Comparison of ENCODE assay signal across 18 cellular contexts in the genomic region with DNA sequence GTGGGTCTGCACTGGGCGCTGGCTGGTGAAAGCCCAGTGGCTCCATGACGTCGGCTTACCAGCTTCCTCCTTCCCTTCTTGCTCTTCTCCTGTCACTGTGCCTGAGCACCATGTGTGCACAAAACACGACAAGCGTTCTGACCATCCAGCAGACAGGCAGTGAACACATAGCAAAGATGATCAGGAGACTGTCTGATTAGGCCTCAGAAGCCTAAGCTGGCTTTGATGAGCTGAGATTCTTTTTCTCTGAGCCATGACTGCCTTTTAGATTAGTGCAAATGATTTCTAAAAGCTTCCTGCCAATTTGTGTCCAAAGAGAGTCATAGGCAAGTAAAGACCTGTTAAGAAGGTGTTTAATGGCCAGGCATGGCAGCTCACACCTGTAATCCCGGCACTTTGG. TPM values are rescaled to one million over a fixed set of nuclear protein-coding genes. Genes with fewer than 3 reads are reported as not detected.
"Had no signal": no experiment of that assay in that cellular context is flagged by ENCODE, and none has a peak within 500 bp of the region (broad histone marks: within the 10 kb centered on the region; RNA-seq: fewer than 3 reads in every experiment).

No MANE protein-coding gene starts in this region.

- ATAC-seq: T-helper 17 cell, WTC11 had no signal

- H3K36me3 ChIP-seq: adrenal gland, colonic mucosa, neural progenitor cell, thoracic aorta had no signal

- H3K27ac ChIP-seq: adrenal gland, colonic mucosa, neural progenitor cell, parathyroid adenoma, thoracic aorta had no signal

- FAIRE-seq: islet of Langerhans had no signal

- H3K4me3 ChIP-seq: adrenal gland, colonic mucosa, lung, neural progenitor cell, thoracic aorta had no signal

- H3K4me1 ChIP-seq: adrenal gland, colonic mucosa, neural progenitor cell, parathyroid adenoma had no signal

- H3K79me2 ChIP-seq: parathyroid adenoma had no signal

- H3K27me3 ChIP-seq: adrenal gland, colonic mucosa, neural progenitor cell had no signal

- H3K9ac ChIP-seq: neural progenitor cell, parathyroid adenoma had no signal

- DNase-seq: activated CD4-positive, alpha-beta memory T cell treated with anti-CD3 and anti-CD28 coated beads, Interleukin-2, amount 10 ng/mL, durations not matched to agents 7 days and 5 days; activated CD4-positive, alpha-beta T cell treated with anti-CD3 and anti-CD28 coated beads for 4 hours; activated effector memory CD4-positive, alpha-beta T cell treated with anti-CD3 and anti-CD28 coated beads, Interleukin-2, amount 50 U/mL, for 16 hours; activated T-cell treated with anti-CD3 and anti-CD28 coated beads, Interleukin-2, amount 50 U/mL, for 24 hours; adrenal gland; central memory CD4-positive, alpha-beta T cell; colonic mucosa; effector CD8-positive, alpha-beta T cell; naive B cell; stimulated activated CD4-positive, alpha-beta T cell treated with anti-CD3 and anti-CD28 coated beads, Interleukin-1b, Interleukin-23, amount 100 ng/mL, for 48 hours; T-helper 17 cell had no signal

- H2AFZ ChIP-seq: neural progenitor cell, parathyroid adenoma had no signal

- H3K9me3 ChIP-seq: adrenal gland, colonic mucosa, thoracic aorta had no signal

- H3K4me2 ChIP-seq: neural progenitor cell had no signal

RNA-seq across cellular contexts. Expression of a gene that starts 37.9 kb away (rescaled TPM):
- total RNA-seq: activated CD4-positive, alpha-beta memory T cell treated with anti-CD3 and anti-CD28 coated beads, Interleukin-2, amount 10 ng/mL, durations not matched to agents 7 days and 5 days; epithelial cell of proximal tubule; T-helper 17 cell had no signal
